In the genomic region with DNA sequence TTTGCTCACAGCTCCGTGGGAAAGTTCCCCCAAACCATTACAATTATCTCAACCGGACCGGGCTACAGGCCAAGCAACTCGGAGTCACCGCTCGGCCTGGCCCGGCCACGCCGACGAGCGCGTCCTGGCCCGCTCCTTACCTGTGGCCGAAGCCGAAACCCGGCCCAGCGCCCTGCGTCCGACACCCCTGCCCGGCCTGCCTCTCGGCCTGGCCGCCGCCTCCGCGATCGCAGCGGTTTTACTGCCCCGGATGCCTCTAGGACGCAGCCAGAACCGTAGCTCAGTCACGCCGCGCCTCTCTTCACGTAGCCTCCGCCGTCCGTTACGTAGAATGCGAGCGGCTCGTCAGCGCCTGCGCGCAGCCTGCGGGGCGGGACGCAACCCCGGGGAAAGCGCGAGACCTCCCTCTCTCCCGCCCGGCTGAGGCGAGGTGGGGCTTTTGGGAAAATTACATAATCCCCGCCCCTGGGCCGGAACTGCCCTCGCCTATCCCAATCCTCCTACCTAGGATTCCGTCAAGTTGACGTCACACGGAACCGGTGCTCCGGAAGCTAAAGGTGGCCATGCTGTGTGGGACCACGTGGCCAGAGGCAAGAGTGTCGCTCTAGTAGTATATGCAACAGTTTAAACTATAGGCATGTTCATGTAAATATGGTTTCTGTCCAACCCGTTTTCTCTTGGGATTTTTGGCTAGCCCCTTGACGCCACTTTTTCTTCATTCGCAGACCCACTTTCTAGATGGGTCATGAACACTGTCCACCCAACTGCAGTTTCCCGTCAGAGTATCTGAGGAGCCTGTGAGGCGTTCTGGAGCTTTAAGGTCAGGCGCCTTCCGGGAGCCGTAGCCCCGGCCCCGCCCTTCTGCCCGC, we compare ENCODE assay signal across 1 cellular context.
TF ChIP-seq lines count a peak whose summit lies in the region.

A gene with protein sequence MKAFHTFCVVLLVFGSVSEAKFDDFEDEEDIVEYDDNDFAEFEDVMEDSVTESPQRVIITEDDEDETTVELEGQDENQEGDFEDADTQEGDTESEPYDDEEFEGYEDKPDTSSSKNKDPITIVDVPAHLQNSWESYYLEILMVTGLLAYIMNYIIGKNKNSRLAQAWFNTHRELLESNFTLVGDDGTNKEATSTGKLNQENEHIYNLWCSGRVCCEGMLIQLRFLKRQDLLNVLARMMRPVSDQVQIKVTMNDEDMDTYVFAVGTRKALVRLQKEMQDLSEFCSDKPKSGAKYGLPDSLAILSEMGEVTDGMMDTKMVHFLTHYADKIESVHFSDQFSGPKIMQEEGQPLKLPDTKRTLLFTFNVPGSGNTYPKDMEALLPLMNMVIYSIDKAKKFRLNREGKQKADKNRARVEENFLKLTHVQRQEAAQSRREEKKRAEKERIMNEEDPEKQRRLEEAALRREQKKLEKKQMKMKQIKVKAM (minus strand): TSS at position 326 of the 869 bp plus-strand sequence. CDS start 7,422 bp downstream, outside the sequence.

TF ChIP-seq in HepG2, 621 proteins besides CTCF, POLR2A, EP300 and RAD21 (continued from another document and continues in another):
- peak; percentile 77 for TF ChIP-seq FOXK1 (CRISPR knock-in tag; IDR thresholded peaks at IDR 0.05; ENCODE audit: borderline replicate concordance, low read depth)
- 0 out of 2 replicates have a peak, but pooled peaks have one; percentile 25 for TF ChIP-seq ZNF616 (CRISPR knock-in tag; IDR thresholded peaks at IDR 0.05; ENCODE audit: low read depth)
- TF ChIP-seq ZSCAN31 (CRISPR knock-in tag; IDR thresholded peaks at IDR 0.05; ENCODE audit: low read depth), result peak; percentile 80
- peak; percentile 79 for TF ChIP-seq POLR2AphosphoS5 (IDR thresholded peaks at IDR 0.05; ENCODE audit: low read depth, low read length)
- TF ChIP-seq ZC3H4 (CRISPR knock-in tag; IDR thresholded peaks at IDR 0.05; ENCODE audit: borderline replicate concordance), result peak; percentile 75; the same call in 1 of the 2 replicates
- peak; percentile 53; the same call in 1 of the 2 replicates for TF ChIP-seq ZNF12 (CRISPR knock-in tag; IDR thresholded peaks at IDR 0.05)
- no peak for TF ChIP-seq ZBTB44 (CRISPR knock-in tag; IDR thresholded peaks at IDR 0.05)
- TF ChIP-seq ZNF224 (CRISPR knock-in tag; IDR thresholded peaks at IDR 0.05), result peak; percentile 99; the same call in 1 of the 2 replicates
- peak; percentile 65; the same call in 1 of the 2 replicates for TF ChIP-seq ZNF460 (CRISPR knock-in tag; IDR thresholded peaks at IDR 0.05; ENCODE audit: borderline replicate concordance)
- peak; percentile 59; the same call in 1 of the 2 replicates for TF ChIP-seq MLX (CRISPR knock-in tag; IDR thresholded peaks at IDR 0.05)
- TF ChIP-seq, protein P1, sequence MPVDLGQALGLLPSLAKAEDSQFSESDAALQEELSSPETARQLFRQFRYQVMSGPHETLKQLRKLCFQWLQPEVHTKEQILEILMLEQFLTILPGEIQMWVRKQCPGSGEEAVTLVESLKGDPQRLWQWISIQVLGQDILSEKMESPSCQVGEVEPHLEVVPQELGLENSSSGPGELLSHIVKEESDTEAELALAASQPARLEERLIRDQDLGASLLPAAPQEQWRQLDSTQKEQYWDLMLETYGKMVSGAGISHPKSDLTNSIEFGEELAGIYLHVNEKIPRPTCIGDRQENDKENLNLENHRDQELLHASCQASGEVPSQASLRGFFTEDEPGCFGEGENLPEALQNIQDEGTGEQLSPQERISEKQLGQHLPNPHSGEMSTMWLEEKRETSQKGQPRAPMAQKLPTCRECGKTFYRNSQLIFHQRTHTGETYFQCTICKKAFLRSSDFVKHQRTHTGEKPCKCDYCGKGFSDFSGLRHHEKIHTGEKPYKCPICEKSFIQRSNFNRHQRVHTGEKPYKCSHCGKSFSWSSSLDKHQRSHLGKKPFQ (CRISPR knock-in tag; IDR thresholded peaks at IDR 0.05; ENCODE audit: insufficient replicate concordance), result peak; percentile 84
- 0 out of 2 replicates have a peak, but pooled peaks have one; percentile 37 for TF ChIP-seq ZMYM3 (CRISPR knock-in tag; IDR thresholded peaks at IDR 0.05)
- no peak for TF ChIP-seq TCF7L2 (IDR thresholded peaks at IDR 0.05; ENCODE audit: low read depth, low read length)
- no peak for TF ChIP-seq ZNF326 (CRISPR knock-in tag; IDR thresholded peaks at IDR 0.05; ENCODE audit: borderline replicate concordance)
- peak; percentile 91 for TF ChIP-seq ZNF274 (CRISPR knock-in tag; IDR thresholded peaks at IDR 0.05)
- TF ChIP-seq LCORL (IDR thresholded peaks at IDR 0.05), result peak; percentile 82
- TF ChIP-seq LCORL (CRISPR knock-in tag; IDR thresholded peaks at IDR 0.05), result peak; percentile 98
- TF ChIP-seq ZNF468 (CRISPR knock-in tag; IDR thresholded peaks at IDR 0.05), result no peak
- TF ChIP-seq, protein P2, sequence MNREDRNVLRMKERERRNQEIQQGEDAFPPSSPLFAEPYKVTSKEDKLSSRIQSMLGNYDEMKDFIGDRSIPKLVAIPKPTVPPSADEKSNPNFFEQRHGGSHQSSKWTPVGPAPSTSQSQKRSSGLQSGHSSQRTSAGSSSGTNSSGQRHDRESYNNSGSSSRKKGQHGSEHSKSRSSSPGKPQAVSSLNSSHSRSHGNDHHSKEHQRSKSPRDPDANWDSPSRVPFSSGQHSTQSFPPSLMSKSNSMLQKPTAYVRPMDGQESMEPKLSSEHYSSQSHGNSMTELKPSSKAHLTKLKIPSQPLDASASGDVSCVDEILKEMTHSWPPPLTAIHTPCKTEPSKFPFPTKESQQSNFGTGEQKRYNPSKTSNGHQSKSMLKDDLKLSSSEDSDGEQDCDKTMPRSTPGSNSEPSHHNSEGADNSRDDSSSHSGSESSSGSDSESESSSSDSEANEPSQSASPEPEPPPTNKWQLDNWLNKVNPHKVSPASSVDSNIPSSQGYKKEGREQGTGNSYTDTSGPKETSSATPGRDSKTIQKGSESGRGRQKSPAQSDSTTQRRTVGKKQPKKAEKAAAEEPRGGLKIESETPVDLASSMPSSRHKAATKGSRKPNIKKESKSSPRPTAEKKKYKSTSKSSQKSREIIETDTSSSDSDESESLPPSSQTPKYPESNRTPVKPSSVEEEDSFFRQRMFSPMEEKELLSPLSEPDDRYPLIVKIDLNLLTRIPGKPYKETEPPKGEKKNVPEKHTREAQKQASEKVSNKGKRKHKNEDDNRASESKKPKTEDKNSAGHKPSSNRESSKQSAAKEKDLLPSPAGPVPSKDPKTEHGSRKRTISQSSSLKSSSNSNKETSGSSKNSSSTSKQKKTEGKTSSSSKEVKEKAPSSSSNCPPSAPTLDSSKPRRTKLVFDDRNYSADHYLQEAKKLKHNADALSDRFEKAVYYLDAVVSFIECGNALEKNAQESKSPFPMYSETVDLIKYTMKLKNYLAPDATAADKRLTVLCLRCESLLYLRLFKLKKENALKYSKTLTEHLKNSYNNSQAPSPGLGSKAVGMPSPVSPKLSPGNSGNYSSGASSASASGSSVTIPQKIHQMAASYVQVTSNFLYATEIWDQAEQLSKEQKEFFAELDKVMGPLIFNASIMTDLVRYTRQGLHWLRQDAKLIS (CRISPR knock-in tag; IDR thresholded peaks at IDR 0.05), result no peak
- 0 out of 2 replicates have a peak, but pooled peaks have one; percentile 44 for TF ChIP-seq ZNF292 (CRISPR knock-in tag; IDR thresholded peaks at IDR 0.05; ENCODE audit: borderline replicate concordance, low read depth)
- TF ChIP-seq HNRNPK (IDR thresholded peaks at IDR 0.05; ENCODE audit: low read depth, low read length, poor library complexity, severe bottlenecking), result no peak
- TF ChIP-seq FOXA3 (CRISPR knock-in tag; IDR thresholded peaks at IDR 0.05), result peak; percentile 43; the same call in 1 of the 2 replicates
- TF ChIP-seq POLR2G (IDR thresholded peaks at IDR 0.05; ENCODE audit: low read depth, low read length), result peak; percentile 88
- 0 out of 2 replicates have a peak, but pooled peaks have one; percentile 46 for TF ChIP-seq ZXDC (CRISPR knock-in tag; IDR thresholded peaks at IDR 0.05)
- TF ChIP-seq NFIC (IDR thresholded peaks at IDR 0.05; ENCODE audit: low read length), result no peak
- no peak for TF ChIP-seq TBP (CRISPR knock-in tag; IDR thresholded peaks at IDR 0.05)
- TF ChIP-seq SUZ12 (IDR thresholded peaks at IDR 0.05; ENCODE audit: low read depth, low read length), result no peak
- TF ChIP-seq MYNN (CRISPR knock-in tag; IDR thresholded peaks at IDR 0.05; ENCODE audit: low read depth), result no peak
- no peak; the same call in 1 of the 2 replicates for TF ChIP-seq KLF9 (CRISPR knock-in tag; IDR thresholded peaks at IDR 0.05; ENCODE audit: low read depth)
- peak; percentile 90 for TF ChIP-seq KLF12 (CRISPR knock-in tag; IDR thresholded peaks at IDR 0.05; ENCODE audit: borderline replicate concordance)
- TF ChIP-seq TP53 (CRISPR knock-in tag; conservative IDR thresholded peaks at IDR 0.05), result peak; percentile 26; the same call in 1 of the 2 replicates
- TF ChIP-seq ZNF451 (CRISPR knock-in tag; IDR thresholded peaks at IDR 0.05), result peak; percentile 79; the same call in 1 of the 2 replicates
- TF ChIP-seq PHB2 (IDR thresholded peaks at IDR 0.05; ENCODE audit: partially characterized antibody), result no peak
- no peak for TF ChIP-seq ZNF296 (CRISPR knock-in tag; conservative IDR thresholded peaks at IDR 0.05)
- no peak for TF ChIP-seq SMAD9 (CRISPR knock-in tag; IDR thresholded peaks at IDR 0.05)
- 0 out of 2 replicates have a peak, but pooled peaks have one; percentile 65 for TF ChIP-seq ZNF205 (CRISPR knock-in tag; IDR thresholded peaks at IDR 0.05)
- peak; percentile 81 for TF ChIP-seq ZNF143 (CRISPR knock-in tag; IDR thresholded peaks at IDR 0.05)
- TF ChIP-seq PLRG1 (conservative IDR thresholded peaks at IDR 0.05), result no peak
- no peak for TF ChIP-seq ZNF652 (CRISPR knock-in tag; IDR thresholded peaks at IDR 0.05; ENCODE audit: borderline replicate concordance, low read depth)
- TF ChIP-seq IKZF4 (CRISPR knock-in tag; IDR thresholded peaks at IDR 0.05; ENCODE audit: borderline replicate concordance, low read depth, not compliant biosample characterization), result peak; percentile 65
- TF ChIP-seq, protein P3, sequence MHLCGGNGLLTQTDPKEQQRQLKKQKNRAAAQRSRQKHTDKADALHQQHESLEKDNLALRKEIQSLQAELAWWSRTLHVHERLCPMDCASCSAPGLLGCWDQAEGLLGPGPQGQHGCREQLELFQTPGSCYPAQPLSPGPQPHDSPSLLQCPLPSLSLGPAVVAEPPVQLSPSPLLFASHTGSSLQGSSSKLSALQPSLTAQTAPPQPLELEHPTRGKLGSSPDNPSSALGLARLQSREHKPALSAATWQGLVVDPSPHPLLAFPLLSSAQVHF (CRISPR knock-in tag; IDR thresholded peaks at IDR 0.05), result peak; percentile 86
- no peak for TF ChIP-seq NPAS2 (CRISPR knock-in tag; IDR thresholded peaks at IDR 0.05; ENCODE audit: borderline replicate concordance)
- peak; percentile 85; the same call in 1 of the 2 replicates for TF ChIP-seq RARG (CRISPR knock-in tag; IDR thresholded peaks at IDR 0.05; ENCODE audit: low read depth)
- TF ChIP-seq, protein P4, sequence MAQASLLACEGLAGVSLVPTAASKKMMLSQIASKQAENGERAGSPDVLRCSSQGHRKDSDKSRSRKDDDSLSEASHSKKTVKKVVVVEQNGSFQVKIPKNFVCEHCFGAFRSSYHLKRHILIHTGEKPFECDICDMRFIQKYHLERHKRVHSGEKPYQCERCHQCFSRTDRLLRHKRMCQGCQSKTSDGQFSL (CRISPR knock-in tag; IDR thresholded peaks at IDR 0.05), result 0 out of 2 replicates have a peak, but pooled peaks have one; percentile 38
- peak; percentile 83 for TF ChIP-seq TAF15 (IDR thresholded peaks at IDR 0.05; ENCODE audit: low read depth, low read length, poor library complexity, severe bottlenecking)
- no peak; the same call in 1 of the 2 replicates for TF ChIP-seq PPARG (CRISPR knock-in tag; conservative IDR thresholded peaks at IDR 0.05)
- peak; percentile 94 for TF ChIP-seq ZNF547 (CRISPR knock-in tag; IDR thresholded peaks at IDR 0.05)
- peak; percentile 76 for TF ChIP-seq BRD4 (CRISPR knock-in tag; IDR thresholded peaks at IDR 0.05)
- TF ChIP-seq, protein P5, sequence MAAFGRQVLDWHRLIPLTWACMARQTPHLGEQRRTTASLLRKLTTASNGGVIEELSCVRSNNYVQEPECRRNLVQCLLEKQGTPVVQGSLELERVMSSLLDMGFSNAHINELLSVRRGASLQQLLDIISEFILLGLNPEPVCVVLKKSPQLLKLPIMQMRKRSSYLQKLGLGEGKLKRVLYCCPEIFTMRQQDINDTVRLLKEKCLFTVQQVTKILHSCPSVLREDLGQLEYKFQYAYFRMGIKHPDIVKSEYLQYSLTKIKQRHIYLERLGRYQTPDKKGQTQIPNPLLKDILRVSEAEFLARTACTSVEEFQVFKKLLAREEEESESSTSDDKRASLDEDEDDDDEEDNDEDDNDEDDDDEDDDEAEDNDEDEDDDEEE (CRISPR knock-in tag; IDR thresholded peaks at IDR 0.05), result peak; percentile 92
- TF ChIP-seq SMARCC2 (IDR thresholded peaks at IDR 0.05), result no peak
- peak; percentile 66 for TF ChIP-seq ZMYM2 (CRISPR knock-in tag; IDR thresholded peaks at IDR 0.05)
